1 cellular context compared by ENCODE assay signal in the genomic region with DNA sequence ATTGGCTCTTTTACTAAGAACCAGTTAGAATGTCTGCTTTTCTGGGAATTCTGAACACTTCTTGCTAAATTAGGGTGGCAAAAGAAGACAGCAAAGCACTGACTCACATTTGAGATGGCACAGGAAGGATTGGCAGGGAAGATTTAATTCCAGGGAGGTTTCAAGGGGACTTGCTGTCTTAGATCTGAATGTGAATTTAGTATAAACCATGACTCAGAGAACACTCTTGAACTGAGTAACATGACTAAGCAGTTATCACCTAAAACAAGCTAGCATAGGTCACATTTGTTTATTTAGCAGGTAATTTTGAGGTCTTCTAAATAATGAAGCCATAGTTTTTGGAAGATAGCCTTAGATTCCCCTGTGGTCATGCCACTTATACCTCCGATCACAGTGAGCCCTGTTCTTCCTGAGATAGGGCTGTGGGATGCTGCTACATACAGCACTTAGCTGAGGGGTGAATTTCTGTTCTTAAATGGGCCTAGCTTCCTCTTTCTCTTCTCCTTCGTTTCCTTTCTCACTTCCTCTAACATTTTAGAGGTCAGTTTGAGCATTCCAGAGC.
A peak's percentile ranks its signal among the peaks of the same experiment; 100 is the strongest.
TF ChIP-seq lines count a peak whose summit lies in the region.

No MANE protein-coding gene starts in this region.

TF ChIP-seq in HepG2, 621 proteins besides CTCF, POLR2A, EP300 and RAD21 (continued from another document):
- TF ChIP-seq NR2F6 (IDR thresholded peaks at IDR 0.05): 0 out of 2 replicates have a peak, but pooled peaks have one; percentile 0
- TF ChIP-seq NR2F6 (CRISPR knock-in tag; IDR thresholded peaks at IDR 0.05): no peak
- TF ChIP-seq KDM4B (CRISPR knock-in tag; IDR thresholded peaks at IDR 0.05): no peak
- TF ChIP-seq NFE2L2 (IDR thresholded peaks at IDR 0.05; ENCODE audit: low read length): peak; percentile 90
- peak; percentile 65 for TF ChIP-seq MAFF (IDR thresholded peaks at IDR 0.05; ENCODE audit: low read depth, low read length)
- peak; percentile 62 to 77 for TF ChIP-seq MAFK (conservative IDR thresholded peaks at IDR 0.05 in 1 of 2, IDR thresholded peaks at IDR 0.05 in 1 of 2; ENCODE audit: low read length in 2 of 2)
